1 cellular context compared by ENCODE assay signal in the genomic region with DNA sequence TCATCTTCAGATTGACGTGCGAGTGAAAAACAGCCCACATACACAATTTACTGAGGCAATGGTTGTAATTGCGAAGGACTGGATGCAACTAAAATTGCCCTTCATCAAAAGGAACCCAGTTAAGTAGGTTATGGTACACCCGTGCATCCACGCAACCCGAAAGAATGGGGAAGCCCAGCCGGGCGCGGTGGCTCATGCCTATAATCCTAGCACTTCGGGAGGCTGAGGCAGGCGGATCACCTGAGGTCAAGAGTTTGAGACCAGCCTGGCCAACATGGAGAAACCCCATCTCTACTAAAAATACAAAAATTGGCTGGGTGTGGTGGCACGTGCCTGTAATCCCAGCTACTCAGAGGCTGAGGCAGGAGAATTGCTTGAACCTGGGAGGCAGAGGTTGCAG. TPM values are rescaled to one million over a fixed set of nuclear protein-coding genes. Genes with fewer than 3 reads are reported as not detected.
"Had no signal": no experiment of that assay in that cellular context is flagged by ENCODE, and none has a peak within 500 bp of the region (broad histone marks: within the 10 kb centered on the region; RNA-seq: fewer than 3 reads in every experiment).

No MANE protein-coding gene starts in this region.

RNA-seq across cellular contexts. Expression of a gene that starts 50.6 kb away (rescaled TPM):
- total RNA-seq: body of pancreas had no signal
